In the genomic region with DNA sequence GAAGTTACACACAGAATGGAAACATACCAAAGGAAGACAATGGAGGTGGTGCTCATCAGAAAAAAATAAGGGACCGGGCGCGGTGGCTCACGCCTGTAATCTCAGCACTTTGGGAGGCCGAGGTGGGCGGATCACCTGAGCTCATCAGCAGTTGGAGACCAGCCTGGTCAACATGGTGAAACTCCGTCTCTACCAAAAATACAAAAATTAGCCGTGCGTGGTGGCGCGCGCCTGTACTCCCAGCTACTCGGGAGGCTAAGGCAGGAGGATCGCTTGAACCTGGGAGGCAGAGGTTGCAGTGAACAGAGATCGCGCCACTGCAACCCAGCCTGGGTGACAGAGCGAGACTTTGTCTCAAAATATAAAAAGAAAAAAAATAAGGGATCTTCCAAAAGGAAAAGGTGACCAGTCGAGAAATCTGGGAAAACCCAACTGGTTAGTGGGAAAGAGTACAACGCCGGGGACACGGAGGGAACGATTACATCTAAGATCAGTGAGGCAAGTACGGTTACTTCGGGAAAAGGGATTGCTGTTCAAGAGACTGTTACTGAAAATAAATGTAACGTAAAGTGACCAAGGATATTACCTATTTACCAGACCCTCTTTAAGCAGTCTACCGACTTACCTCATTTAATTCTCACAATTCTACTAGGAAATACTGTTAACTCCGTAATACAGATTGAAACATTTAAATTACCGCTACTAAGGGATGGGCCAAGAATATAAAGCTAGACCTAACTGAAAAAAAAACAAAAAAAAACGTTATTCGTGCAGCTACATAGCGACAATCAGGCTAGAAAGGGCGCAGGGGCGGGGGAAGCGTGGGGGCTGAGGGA, we compare ENCODE assay signal across 2 cellular contexts.
A peak's percentile ranks its signal among the peaks of the same experiment; 100 is the strongest.
TF ChIP-seq lines count a peak whose summit lies in the region.

No MANE protein-coding gene starts in this region.

TF ChIP-seq in HEK293, 187 proteins besides CTCF, POLR2A, EP300 and RAD21 (continued from another document and continues in another):
- TF ChIP-seq PRDM10 (tag by site-specific recombination; IDR thresholded peaks at IDR 0.05) (peak; percentile 74), ZNF707 (tag by site-specific recombination; IDR thresholded peaks at IDR 0.05) (no peak), SETDB1 (IDR thresholded peaks at IDR 0.05; ENCODE audit: insufficient read length, low read length) (no peak), ZNF350 (tag by site-specific recombination; IDR thresholded peaks at IDR 0.05) (no peak), ZBTB48 (tag by site-specific recombination; IDR thresholded peaks at IDR 0.05) (peak; percentile 75; the same call in 1 of the 2 replicates), ZNF785 (tag by site-specific recombination; IDR thresholded peaks at IDR 0.05) (no peak), YY2 (tag by site-specific recombination; IDR thresholded peaks at IDR 0.05) (no peak), ZBTB17 (tag by site-specific recombination; IDR thresholded peaks at IDR 0.05) (peak; percentile 65), KLF8 (tag by site-specific recombination; IDR thresholded peaks at IDR 0.05) (no peak), ZNF600 (tag by site-specific recombination; IDR thresholded peaks at IDR 0.05) (no peak), ZNF416 (tag by site-specific recombination; IDR thresholded peaks at IDR 0.05) (no peak), ZNF133 (tag by site-specific recombination; IDR thresholded peaks at IDR 0.05) (no peak)
- TF ChIP-seq, protein P1, sequence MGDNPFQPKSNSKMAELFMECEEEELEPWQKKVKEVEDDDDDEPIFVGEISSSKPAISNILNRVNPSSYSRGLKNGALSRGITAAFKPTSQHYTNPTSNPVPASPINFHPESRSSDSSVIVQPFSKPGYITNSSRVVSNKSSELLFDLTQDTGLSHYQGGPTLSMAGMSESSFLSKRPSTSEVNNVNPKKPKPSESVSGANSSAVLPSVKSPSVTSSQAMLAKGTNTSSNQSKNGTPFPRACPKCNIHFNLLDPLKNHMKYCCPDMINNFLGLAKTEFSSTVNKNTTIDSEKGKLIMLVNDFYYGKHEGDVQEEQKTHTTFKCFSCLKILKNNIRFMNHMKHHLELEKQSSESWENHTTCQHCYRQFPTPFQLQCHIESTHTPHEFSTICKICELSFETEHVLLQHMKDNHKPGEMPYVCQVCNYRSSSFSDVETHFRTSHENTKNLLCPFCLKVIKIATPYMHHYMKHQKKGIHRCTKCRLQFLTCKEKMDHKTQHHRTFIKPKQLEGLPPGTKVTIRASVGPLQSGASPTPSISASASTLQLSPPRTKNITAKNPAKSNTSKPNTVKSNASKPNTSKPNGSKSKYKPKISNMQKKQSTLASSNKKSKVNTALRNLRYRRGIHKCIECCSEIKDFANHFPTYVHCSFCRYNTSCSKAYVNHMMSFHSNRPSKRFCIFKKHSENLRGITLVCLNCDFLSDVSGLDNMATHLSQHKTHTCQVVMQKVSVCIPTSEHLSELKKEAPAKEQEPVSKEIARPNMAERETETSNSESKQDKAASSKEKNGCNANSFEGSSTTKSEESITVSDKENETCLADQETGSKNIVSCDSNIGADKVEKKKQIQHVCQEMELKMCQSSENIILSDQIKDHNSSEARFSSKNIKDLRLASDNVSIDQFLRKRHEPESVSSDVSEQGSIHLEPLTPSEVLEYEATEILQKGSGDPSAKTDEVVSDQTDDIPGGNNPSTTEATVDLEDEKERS (tag by site-specific recombination; IDR thresholded peaks at IDR 0.05): peak; percentile 96
- TF ChIP-seq, protein P2, sequence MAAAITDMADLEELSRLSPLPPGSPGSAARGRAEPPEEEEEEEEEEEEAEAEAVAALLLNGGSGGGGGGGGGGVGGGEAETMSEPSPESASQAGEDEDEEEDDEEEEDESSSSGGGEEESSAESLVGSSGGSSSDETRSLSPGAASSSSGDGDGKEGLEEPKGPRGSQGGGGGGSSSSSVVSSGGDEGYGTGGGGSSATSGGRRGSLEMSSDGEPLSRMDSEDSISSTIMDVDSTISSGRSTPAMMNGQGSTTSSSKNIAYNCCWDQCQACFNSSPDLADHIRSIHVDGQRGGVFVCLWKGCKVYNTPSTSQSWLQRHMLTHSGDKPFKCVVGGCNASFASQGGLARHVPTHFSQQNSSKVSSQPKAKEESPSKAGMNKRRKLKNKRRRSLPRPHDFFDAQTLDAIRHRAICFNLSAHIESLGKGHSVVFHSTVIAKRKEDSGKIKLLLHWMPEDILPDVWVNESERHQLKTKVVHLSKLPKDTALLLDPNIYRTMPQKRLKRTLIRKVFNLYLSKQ (tag by site-specific recombination; IDR thresholded peaks at IDR 0.05; ENCODE audit: borderline replicate concordance): no peak
- TF ChIP-seq, protein P3, sequence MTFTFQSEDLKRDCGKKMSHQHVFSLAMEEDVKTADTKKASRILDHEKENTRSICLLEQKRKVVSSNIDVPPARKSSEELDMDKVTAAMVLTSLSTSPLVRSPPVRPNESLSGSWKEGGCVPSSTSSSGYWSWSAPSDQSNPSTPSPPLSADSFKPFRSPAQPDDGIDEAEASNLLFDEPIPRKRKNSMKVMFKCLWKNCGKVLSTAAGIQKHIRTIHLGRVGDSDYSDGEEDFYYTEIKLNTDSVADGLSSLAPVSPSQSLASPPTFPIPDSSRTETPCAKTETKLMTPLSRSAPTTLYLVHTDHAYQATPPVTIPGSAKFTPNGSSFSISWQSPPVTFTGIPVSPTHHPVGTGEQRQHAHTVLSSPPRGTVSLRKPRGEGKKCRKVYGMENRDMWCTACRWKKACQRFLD (tag by site-specific recombination; IDR thresholded peaks at IDR 0.05): no peak

TF ChIP-seq in liver, 16 proteins besides CTCF, POLR2A, EP300 and RAD21 (continued from another document):
- TF ChIP-seq ZBTB33 (IDR thresholded peaks at IDR 0.05) (no peak), YY1 (IDR thresholded peaks at IDR 0.05) (no peak), GABPA (IDR thresholded peaks at IDR 0.05 in 1 of 2, conservative IDR thresholded peaks at IDR 0.05 in 1 of 2) (no peak), EGR1 (IDR thresholded peaks at IDR 0.05; ENCODE audit: low read depth in 2 of 2) (no peak), NR2F2 (IDR thresholded peaks at IDR 0.05) (no peak), JUND (IDR thresholded peaks at IDR 0.05) (no peak), FOXA2 (IDR thresholded peaks at IDR 0.05) (no peak), HNF4G (IDR thresholded peaks at IDR 0.05) (no peak)
